1 cellular context compared by ENCODE assay signal in genomic region chr2:187934236-187934635, GRCh38.
TF ChIP-seq lines count a peak whose summit lies in the region.

No MANE protein-coding gene starts in this region.

TF ChIP-seq in HepG2, 621 proteins besides CTCF, POLR2A, EP300 and RAD21 (continued from another document):
- no peak for TF ChIP-seq TFDP2 (CRISPR knock-in tag; IDR thresholded peaks at IDR 0.05)
